ENCODE assay signal across 8 cellular contexts in the genomic region with DNA sequence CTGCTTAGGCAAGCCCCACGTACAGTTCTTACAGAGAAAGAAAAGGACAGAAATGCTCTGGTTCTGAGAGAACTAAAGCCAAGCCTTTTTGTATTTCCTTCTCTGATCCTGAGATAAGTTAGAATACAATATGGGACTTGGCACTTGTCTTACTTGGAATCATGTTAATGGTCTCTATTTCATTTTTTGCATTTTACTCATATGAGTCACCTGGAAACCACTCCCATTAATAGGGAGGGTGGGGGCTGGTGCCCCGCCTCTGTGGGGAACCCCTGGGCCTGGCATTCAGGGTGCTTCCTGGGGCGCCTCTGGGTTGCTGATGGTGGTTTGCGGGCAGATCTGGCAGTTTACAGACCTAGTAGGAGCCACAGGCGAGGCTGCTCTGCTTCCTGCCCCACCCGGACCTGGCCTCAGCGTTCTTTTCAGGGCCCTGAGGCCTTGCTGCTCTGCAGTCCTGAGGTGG. TPM values are rescaled to one million over a fixed set of nuclear protein-coding genes. Genes with fewer than 3 reads are reported as not detected.
DNase-seq lines count a peak whose midpoint lies in the region; ATAC-seq and TF ChIP-seq lines count a peak whose summit lies in the region.

No MANE protein-coding gene starts in this region.

- DNase-seq in CD4-positive, alpha-beta T cell: peak; percentile 90 to 98 (median 93)
- DNase-seq in SJCRH30: peak; percentile 45 to 61
- peak; percentile 46 to 90 (median 72) for DNase-seq in activated naive CD4-positive, alpha-beta T cell (lab: John Stamatoyannopoulos, UW)
- DNase-seq in mesenchymal stem cell: no peak
- peak; percentile 85 to 98 (median 92) for DNase-seq in stimulated activated naive CD4-positive, alpha-beta T cell (lab: John Stamatoyannopoulos, UW)
- DNase-seq in NCI-H510A treated with DMSO at 0.1 percent for 48 hours (lab: John Stamatoyannopoulos, UW): no peak

- peak overlapping the region; percentile 89 for H3K27ac ChIP-seq in CD4-positive, alpha-beta T cell (ENCODE audit: low read depth, low read length)
- H3K27ac ChIP-seq in SJCRH30 (peak overlapping the region; percentile 7; the same call in 1 of the 2 replicates), mesenchymal stem cell (ENCODE audit: low read length, poor library complexity, severe bottlenecking) (peak overlapping the region; percentile 73)

- peak overlapping the region; percentile 77 for H3K4me3 Mint-ChIP-seq in CD4-positive, alpha-beta T cell

- no peak overlapping the region for H4K91ac ChIP-seq in mesenchymal stem cell (ENCODE audit: low read length)

- H3K4ac ChIP-seq in mesenchymal stem cell (ENCODE audit: low read depth in 1 of 2, low read length in 2 of 2): no peak overlapping the region

- H3K79me1 ChIP-seq in mesenchymal stem cell (replicated peaks; ENCODE audit: low read length, poor library complexity, severe bottlenecking): no peaks in the 10 kb centered on the region

- CTCF ChIA-PET in CD4-positive, alpha-beta T cell (lab: Charles Lee): interaction anchor here (1.3 to 1.7 kb wide), 3 partner anchors 10 to 282 kb away, joined by 3 to 4 read pairs (median 3); a partner anchor contains a TSS

- peak overlapping the region; percentile 11 for H3K4me2 ChIP-seq in mesenchymal stem cell (ENCODE audit: low read length, poor library complexity, severe bottlenecking)

- H3K36me3 ChIP-seq in SJCRH30 (no peaks in the 10 kb centered on the region), mesenchymal stem cell (ENCODE audit: control insufficient read depth in 1 of 2, insufficient read depth in 2 of 2, low read depth in 1 of 2, low read length in 2 of 2) (no peaks in the 10 kb centered on the region)

- H2AFZ ChIP-seq in mesenchymal stem cell (ENCODE audit: low read depth, low read length): no peak overlapping the region

- H2BK15ac ChIP-seq in mesenchymal stem cell (ENCODE audit: low read depth, poor library complexity, severe bottlenecking): no peak overlapping the region

- no peak overlapping the region for H2BK12ac ChIP-seq in mesenchymal stem cell (ENCODE audit: low read length in 2 of 2)

- H3K4me1 ChIP-seq in SJCRH30 (0 out of 2 replicates have a peak, but pooled peaks cover 2% of the 10 kb centered on the region), mesenchymal stem cell (ENCODE audit: control insufficient read depth, insufficient read depth, low read depth, low read length) (peaks cover 14% of the 10 kb centered on the region)

- H2AK5ac ChIP-seq in mesenchymal stem cell (ENCODE audit: low read length, severe bottlenecking): peak overlapping the region; percentile 84

- POLR2A ChIA-PET in CD4-positive, alpha-beta T cell (lab: Charles Lee): interaction anchor here (0.5 to 4.7 kb wide), 3 partner anchors 26 to 36 kb away, joined by 3 to 37 read pairs (median 4); a partner anchor contains a TSS

- no peaks in the 10 kb centered on the region for H3K27me3 Mint-ChIP-seq in CD4-positive, alpha-beta T cell

- H3K14ac ChIP-seq in mesenchymal stem cell (ENCODE audit: low read length in 2 of 2): no peak overlapping the region

- ATAC-seq in CD4-positive, alpha-beta T cell (ENCODE audit: poor library complexity): peak; percentile 89
- peak; percentile 59 for ATAC-seq in HG02852 (IDR thresholded peaks at IDR 0.05; ENCODE audit: unreplicated experiment)
- no peak for ATAC-seq in GM19467 (IDR thresholded peaks at IDR 0.05; ENCODE audit: unreplicated experiment)

- no peak overlapping the region for H4K8ac ChIP-seq in mesenchymal stem cell (ENCODE audit: low read length)

- no peak overlapping the region for H3K9ac ChIP-seq in mesenchymal stem cell (ENCODE audit: low read length)

- H3K27me3 ChIP-seq in CD4-positive, alpha-beta T cell (ENCODE audit: control insufficient read depth, insufficient read depth, low read length): no peaks in the 10 kb centered on the region
- H3K27me3 ChIP-seq in SJCRH30: no peaks in the 10 kb centered on the region
- no peaks in the 10 kb centered on the region for H3K27me3 ChIP-seq in mesenchymal stem cell (ENCODE audit: control insufficient read depth in 1 of 2, insufficient read depth in 1 of 2, low read length in 2 of 2)

- H2BK5ac ChIP-seq in mesenchymal stem cell (ENCODE audit: low read depth, low read length, poor library complexity, severe bottlenecking): no peak overlapping the region

- H3K18ac ChIP-seq in mesenchymal stem cell (ENCODE audit: low read depth in 1 of 2, low read length in 2 of 2): no peak overlapping the region

- H3K9me3 Mint-ChIP-seq in CD4-positive, alpha-beta T cell: no peaks in the 10 kb centered on the region

- H3K4me3 ChIP-seq in SJCRH30 (no peak overlapping the region), mesenchymal stem cell (ENCODE audit: insufficient read depth in 1 of 2, low read depth in 1 of 2, low read length in 2 of 2) (no peak overlapping the region)

- no peak for TF ChIP-seq CTCF in CD4-positive, alpha-beta T cell (IDR thresholded peaks at IDR 0.05)

- H3K27ac Mint-ChIP-seq in CD4-positive, alpha-beta T cell: peak overlapping the region; percentile 99

- intact Hi-C loops in CD4-positive, alpha-beta T cell (cut with DNase I, micrococcal nuclease): loop anchor here (1.0 to 10.0 kb wide), 6 partner anchors 22 to 308 kb away; a partner anchor contains a TSS

- H3K4me1 Mint-ChIP-seq in CD4-positive, alpha-beta T cell (ENCODE audit: low read depth): peaks cover 44% of the 10 kb centered on the region

- no peaks in the 10 kb centered on the region for H3K36me3 Mint-ChIP-seq in CD4-positive, alpha-beta T cell (ENCODE audit: low read depth)

- no peak overlapping the region for H3K23ac ChIP-seq in mesenchymal stem cell (ENCODE audit: low read length in 2 of 2)

- WGBS in mesenchymal stem cell: 57% methylated on average over 6 of the region's 7 CpGs

- no peak overlapping the region for H2BK120ac ChIP-seq in mesenchymal stem cell (ENCODE audit: low read depth, low read length)

- H3K9me3 ChIP-seq in CD4-positive, alpha-beta T cell (ENCODE audit: control insufficient read depth, low read length): no peaks in the 10 kb centered on the region
- no peaks in the 10 kb centered on the region for H3K9me3 ChIP-seq in SJCRH30 (replicated peaks)
- H3K9me3 ChIP-seq in mesenchymal stem cell (ENCODE audit: control insufficient read depth, low read length): no peaks in the 10 kb centered on the region

RNA-seq across cellular contexts. Expression of a gene that starts 26.7 kb away (rescaled TPM):
- 1 to 10 TPM in 1 of 2 experiments, under 1 TPM in 1; 0.95 to 1.6 TPM for total RNA-seq in CD4-positive, alpha-beta T cell
- total RNA-seq in SJCRH30 (2014; rRNA removed; shearing (Covaris generic)): 0.02 TPM in 1 of 2 replicates, not detected in the other
- polyA plus RNA-seq in mesenchymal stem cell (2013, experiment 1 of 2): not detected
- 0.01 TPM for polyA plus RNA-seq in mesenchymal stem cell (2013, experiment 2 of 2)

RNA-seq across cellular contexts. Expression of a gene that starts 32.9 kb away (rescaled TPM):
- not detected for total RNA-seq in CD4-positive, alpha-beta T cell
- total RNA-seq in SJCRH30 (2014; rRNA removed; shearing (Covaris generic)): not detected in 2 replicates
- not detected for polyA plus RNA-seq in mesenchymal stem cell (2013, experiment 1 of 2)
- polyA plus RNA-seq in mesenchymal stem cell (2013, experiment 2 of 2): not detected

Comparison
In these comparisons a context has a peak if more than half of its experiments do, and no peak if none do; other contexts are left out.
1. DNase-seq: peak in CD4-positive, alpha-beta T cell (10 of 10), SJCRH30 (2 of 2), activated naive CD4-positive, alpha-beta T cell (4 of 4) and stimulated activated naive CD4-positive, alpha-beta T cell (6 of 6); none in mesenchymal stem cell (single experiment) and NCI-H510A treated with DMSO at 0.1 percent for 48 hours (single experiment).
2. H3K27ac ChIP-seq: peak in every context shown above with its lines; median percentile 89 in CD4-positive, alpha-beta T cell; 73 in mesenchymal stem cell; 7 in SJCRH30.